ENCODE assay signal across 3 cellular contexts in the genomic region with DNA sequence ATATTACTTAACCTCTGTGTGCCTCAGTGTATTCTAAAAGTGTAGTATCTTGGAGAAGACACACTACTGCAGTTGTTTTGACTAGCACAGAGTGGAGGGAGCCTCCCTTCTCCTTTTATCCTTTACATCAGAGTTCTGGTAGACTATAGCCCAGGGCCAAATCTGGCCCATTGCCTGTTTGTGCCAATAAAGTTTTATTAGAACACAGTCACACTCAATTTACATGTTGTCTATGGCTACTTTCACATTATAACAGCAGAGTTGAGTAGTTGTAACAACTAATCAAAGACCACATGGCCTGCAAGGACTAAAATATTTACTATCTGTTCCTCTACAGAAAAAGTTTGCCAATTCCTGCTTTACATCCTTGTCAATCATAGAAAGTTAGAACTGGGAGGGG.
TF ChIP-seq lines count a peak whose summit lies in the region.

No MANE protein-coding gene starts in this region.

TF ChIP-seq in HepG2, 621 proteins besides CTCF, POLR2A, EP300 and RAD21 (continues in another document):
- TF ChIP-seq, protein P1, sequence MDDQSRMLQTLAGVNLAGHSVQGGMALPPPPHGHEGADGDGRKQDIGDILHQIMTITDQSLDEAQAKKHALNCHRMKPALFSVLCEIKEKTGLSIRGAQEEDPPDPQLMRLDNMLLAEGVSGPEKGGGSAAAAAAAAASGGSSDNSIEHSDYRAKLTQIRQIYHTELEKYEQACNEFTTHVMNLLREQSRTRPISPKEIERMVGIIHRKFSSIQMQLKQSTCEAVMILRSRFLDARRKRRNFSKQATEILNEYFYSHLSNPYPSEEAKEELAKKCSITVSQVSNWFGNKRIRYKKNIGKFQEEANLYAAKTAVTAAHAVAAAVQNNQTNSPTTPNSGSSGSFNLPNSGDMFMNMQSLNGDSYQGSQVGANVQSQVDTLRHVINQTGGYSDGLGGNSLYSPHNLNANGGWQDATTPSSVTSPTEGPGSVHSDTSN (CRISPR knock-in tag; IDR thresholded peaks at IDR 0.05; ENCODE audit: borderline replicate concordance): no peak
- TF ChIP-seq ZNF670 (CRISPR knock-in tag; IDR thresholded peaks at IDR 0.05; ENCODE audit: borderline replicate concordance) (no peak), RFXANK (CRISPR knock-in tag; IDR thresholded peaks at IDR 0.05) (no peak), FOSL1 (CRISPR knock-in tag; IDR thresholded peaks at IDR 0.05; ENCODE audit: borderline replicate concordance) (no peak)
- TF ChIP-seq, protein P2, sequence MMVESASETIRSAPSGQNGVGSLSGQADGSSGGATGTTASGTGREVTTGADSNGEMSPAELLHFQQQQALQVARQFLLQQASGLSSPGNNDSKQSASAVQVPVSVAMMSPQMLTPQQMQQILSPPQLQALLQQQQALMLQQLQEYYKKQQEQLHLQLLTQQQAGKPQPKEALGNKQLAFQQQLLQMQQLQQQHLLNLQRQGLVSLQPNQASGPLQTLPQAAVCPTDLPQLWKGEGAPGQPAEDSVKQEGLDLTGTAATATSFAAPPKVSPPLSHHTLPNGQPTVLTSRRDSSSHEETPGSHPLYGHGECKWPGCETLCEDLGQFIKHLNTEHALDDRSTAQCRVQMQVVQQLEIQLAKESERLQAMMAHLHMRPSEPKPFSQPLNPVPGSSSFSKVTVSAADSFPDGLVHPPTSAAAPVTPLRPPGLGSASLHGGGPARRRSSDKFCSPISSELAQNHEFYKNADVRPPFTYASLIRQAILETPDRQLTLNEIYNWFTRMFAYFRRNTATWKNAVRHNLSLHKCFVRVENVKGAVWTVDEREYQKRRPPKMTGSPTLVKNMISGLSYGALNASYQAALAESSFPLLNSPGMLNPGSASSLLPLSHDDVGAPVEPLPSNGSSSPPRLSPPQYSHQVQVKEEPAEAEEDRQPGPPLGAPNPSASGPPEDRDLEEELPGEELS (CRISPR knock-in tag; IDR thresholded peaks at IDR 0.05): no peak

TF ChIP-seq in GM12878, 131 proteins besides CTCF, POLR2A, EP300 and RAD21:
- no peak for TF ChIP-seq IKZF1 (conservative IDR thresholded peaks at IDR 0.05)
- TF ChIP-seq, protein P3, sequence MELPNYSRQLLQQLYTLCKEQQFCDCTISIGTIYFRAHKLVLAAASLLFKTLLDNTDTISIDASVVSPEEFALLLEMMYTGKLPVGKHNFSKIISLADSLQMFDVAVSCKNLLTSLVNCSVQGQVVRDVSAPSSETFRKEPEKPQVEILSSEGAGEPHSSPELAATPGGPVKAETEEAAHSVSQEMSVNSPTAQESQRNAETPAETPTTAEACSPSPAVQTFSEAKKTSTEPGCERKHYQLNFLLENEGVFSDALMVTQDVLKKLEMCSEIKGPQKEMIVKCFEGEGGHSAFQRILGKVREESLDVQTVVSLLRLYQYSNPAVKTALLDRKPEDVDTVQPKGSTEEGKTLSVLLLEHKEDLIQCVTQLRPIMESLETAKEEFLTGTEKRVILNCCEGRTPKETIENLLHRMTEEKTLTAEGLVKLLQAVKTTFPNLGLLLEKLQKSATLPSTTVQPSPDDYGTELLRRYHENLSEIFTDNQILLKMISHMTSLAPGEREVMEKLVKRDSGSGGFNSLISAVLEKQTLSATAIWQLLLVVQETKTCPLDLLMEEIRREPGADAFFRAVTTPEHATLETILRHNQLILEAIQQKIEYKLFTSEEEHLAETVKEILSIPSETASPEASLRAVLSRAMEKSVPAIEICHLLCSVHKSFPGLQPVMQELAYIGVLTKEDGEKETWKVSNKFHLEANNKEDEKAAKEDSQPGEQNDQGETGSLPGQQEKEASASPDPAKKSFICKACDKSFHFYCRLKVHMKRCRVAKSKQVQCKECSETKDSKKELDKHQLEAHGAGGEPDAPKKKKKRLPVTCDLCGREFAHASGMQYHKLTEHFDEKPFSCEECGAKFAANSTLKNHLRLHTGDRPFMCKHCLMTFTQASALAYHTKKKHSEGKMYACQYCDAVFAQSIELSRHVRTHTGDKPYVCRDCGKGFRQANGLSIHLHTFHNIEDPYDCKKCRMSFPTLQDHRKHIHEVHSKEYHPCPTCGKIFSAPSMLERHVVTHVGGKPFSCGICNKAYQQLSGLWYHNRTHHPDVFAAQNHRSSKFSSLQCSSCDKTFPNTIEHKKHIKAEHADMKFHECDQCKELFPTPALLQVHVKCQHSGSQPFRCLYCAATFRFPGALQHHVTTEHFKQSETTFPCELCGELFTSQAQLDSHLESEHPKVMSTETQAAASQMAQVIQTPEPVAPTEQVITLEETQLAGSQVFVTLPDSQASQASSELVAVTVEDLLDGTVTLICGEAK (IDR thresholded peaks at IDR 0.05; ENCODE audit: borderline replicate concordance): peak; percentile 87
- TF ChIP-seq MXI1 (IDR thresholded peaks at IDR 0.05; ENCODE audit: low read depth, low read length): no peak
- TF ChIP-seq NR2C2 (IDR thresholded peaks at IDR 0.05; ENCODE audit: borderline replicate concordance, control insufficient read depth, insufficient read length, low read depth): no peak
- TF ChIP-seq NFYA (IDR thresholded peaks at IDR 0.05; ENCODE audit: borderline replicate concordance, low read depth, low read length): no peak
- TF ChIP-seq, protein P4, sequence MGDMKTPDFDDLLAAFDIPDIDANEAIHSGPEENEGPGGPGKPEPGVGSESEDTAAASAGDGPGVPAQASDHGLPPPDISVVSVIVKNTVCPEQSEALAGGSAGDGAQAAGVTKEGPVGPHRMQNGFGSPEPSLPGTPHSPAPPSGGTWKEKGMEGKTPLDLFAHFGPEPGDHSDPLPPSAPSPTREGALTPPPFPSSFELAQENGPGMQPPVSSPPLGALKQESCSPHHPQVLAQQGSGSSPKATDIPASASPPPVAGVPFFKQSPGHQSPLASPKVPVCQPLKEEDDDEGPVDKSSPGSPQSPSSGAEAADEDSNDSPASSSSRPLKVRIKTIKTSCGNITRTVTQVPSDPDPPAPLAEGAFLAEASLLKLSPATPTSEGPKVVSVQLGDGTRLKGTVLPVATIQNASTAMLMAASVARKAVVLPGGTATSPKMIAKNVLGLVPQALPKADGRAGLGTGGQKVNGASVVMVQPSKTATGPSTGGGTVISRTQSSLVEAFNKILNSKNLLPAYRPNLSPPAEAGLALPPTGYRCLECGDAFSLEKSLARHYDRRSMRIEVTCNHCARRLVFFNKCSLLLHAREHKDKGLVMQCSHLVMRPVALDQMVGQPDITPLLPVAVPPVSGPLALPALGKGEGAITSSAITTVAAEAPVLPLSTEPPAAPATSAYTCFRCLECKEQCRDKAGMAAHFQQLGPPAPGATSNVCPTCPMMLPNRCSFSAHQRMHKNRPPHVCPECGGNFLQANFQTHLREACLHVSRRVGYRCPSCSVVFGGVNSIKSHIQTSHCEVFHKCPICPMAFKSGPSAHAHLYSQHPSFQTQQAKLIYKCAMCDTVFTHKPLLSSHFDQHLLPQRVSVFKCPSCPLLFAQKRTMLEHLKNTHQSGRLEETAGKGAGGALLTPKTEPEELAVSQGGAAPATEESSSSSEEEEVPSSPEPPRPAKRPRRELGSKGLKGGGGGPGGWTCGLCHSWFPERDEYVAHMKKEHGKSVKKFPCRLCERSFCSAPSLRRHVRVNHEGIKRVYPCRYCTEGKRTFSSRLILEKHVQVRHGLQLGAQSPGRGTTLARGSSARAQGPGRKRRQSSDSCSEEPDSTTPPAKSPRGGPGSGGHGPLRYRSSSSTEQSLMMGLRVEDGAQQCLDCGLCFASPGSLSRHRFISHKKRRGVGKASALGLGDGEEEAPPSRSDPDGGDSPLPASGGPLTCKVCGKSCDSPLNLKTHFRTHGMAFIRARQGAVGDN (IDR thresholded peaks at IDR 0.05): no peak
- TF ChIP-seq, protein P5, sequence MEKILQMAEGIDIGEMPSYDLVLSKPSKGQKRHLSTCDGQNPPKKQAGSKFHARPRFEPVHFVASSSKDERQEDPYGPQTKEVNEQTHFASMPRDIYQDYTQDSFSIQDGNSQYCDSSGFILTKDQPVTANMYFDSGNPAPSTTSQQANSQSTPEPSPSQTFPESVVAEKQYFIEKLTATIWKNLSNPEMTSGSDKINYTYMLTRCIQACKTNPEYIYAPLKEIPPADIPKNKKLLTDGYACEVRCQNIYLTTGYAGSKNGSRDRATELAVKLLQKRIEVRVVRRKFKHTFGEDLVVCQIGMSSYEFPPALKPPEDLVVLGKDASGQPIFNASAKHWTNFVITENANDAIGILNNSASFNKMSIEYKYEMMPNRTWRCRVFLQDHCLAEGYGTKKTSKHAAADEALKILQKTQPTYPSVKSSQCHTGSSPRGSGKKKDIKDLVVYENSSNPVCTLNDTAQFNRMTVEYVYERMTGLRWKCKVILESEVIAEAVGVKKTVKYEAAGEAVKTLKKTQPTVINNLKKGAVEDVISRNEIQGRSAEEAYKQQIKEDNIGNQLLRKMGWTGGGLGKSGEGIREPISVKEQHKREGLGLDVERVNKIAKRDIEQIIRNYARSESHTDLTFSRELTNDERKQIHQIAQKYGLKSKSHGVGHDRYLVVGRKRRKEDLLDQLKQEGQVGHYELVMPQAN (conservative IDR thresholded peaks at IDR 0.05): no peak
- TF ChIP-seq TARDBP (IDR thresholded peaks at IDR 0.05; ENCODE audit: borderline replicate concordance): no peak

TF ChIP-seq in K562, 482 proteins besides CTCF, POLR2A, EP300 and RAD21:
- TF ChIP-seq, protein P6, sequence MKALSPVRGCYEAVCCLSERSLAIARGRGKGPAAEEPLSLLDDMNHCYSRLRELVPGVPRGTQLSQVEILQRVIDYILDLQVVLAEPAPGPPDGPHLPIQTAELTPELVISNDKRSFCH (CRISPR knock-in tag; IDR thresholded peaks at IDR 0.05): no peak
- TF ChIP-seq, protein P6 (tag; IDR thresholded peaks at IDR 0.05): no peak
- TF ChIP-seq XRCC4 (IDR thresholded peaks at IDR 0.05; ENCODE audit: extremely low read depth, insufficient read depth, insufficient read length) (no peak), MAFF (IDR thresholded peaks at IDR 0.05; ENCODE audit: low read length) (no peak), MBD2 (IDR thresholded peaks at IDR 0.05; ENCODE audit: borderline replicate concordance, low read depth) (no peak)
- TF ChIP-seq, protein P3 (IDR thresholded peaks at IDR 0.05): peak; percentile 92
- TF ChIP-seq, protein P3 (CRISPR knock-in tag; IDR thresholded peaks at IDR 0.05): peak; percentile 72; the same call in 1 of the 2 replicates
- TF ChIP-seq, protein P7, sequence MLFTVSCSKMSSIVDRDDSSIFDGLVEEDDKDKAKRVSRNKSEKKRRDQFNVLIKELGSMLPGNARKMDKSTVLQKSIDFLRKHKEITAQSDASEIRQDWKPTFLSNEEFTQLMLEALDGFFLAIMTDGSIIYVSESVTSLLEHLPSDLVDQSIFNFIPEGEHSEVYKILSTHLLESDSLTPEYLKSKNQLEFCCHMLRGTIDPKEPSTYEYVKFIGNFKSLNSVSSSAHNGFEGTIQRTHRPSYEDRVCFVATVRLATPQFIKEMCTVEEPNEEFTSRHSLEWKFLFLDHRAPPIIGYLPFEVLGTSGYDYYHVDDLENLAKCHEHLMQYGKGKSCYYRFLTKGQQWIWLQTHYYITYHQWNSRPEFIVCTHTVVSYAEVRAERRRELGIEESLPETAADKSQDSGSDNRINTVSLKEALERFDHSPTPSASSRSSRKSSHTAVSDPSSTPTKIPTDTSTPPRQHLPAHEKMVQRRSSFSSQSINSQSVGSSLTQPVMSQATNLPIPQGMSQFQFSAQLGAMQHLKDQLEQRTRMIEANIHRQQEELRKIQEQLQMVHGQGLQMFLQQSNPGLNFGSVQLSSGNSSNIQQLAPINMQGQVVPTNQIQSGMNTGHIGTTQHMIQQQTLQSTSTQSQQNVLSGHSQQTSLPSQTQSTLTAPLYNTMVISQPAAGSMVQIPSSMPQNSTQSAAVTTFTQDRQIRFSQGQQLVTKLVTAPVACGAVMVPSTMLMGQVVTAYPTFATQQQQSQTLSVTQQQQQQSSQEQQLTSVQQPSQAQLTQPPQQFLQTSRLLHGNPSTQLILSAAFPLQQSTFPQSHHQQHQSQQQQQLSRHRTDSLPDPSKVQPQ (CRISPR knock-in tag; IDR thresholded peaks at IDR 0.05; ENCODE audit: borderline replicate concordance): no peak
